ENCODE assay signal across 8 cellular contexts in the genomic region with DNA sequence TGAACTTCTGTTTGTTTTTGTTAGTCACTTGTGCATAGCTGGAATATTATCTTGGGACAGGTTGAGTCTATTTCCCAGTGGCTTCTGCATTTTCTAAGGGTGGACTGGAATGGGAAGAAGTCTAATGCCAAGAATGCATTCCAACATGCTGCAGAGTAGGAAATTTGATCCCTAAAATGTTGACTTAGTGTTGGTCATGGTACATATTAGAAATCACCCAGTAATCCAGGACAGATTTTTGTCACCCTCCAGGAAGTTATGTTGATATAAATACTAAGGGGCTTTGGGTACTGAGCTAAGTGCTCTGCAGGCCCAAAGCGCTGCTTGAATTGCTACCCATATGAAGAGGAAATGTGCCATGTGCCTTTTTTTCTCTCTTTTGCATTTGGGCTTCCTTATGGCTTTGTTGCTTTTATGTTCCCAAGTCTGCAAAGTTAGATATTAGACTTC. TPM values are rescaled to one million over a fixed set of nuclear protein-coding genes. Genes with fewer than 3 reads are reported as not detected.
DNase-seq lines count a peak whose midpoint lies in the region; ATAC-seq and TF ChIP-seq lines count a peak whose summit lies in the region.

No MANE protein-coding gene starts in this region.

- ATAC-seq in gastrocnemius medialis (no peak), HG03045 (IDR thresholded peaks at IDR 0.05; ENCODE audit: unreplicated experiment) (no peak)

- H3K36me3 ChIP-seq in Peyer's patch (peaks cover 0 to 18% (median 0%) of the 10 kb centered on the region in 3 donors), gastrocnemius medialis (no peaks in the 10 kb centered on the region), vagina (peaks cover 0 to 5% of the 10 kb centered on the region in 2 donors)

- H3K4me1 ChIP-seq in Peyer's patch = peaks cover 0 to 68% (median 31%) of the 10 kb centered on the region in 4 donors
- peaks cover 69 to 80% of the 10 kb centered on the region in 2 donors for H3K4me1 ChIP-seq in gastrocnemius medialis
- peaks cover 96% of the 10 kb centered on the region for H3K4me1 ChIP-seq in vagina

- TF ChIP-seq CTCF in Peyer's patch (IDR thresholded peaks at IDR 0.05) = no peak
- no peak for TF ChIP-seq CTCF in fibroblast of mammary gland (conservative IDR thresholded peaks at IDR 0.05; ENCODE audit: control insufficient read depth, insufficient read depth, low read depth, low read length)
- TF ChIP-seq CTCF in gastrocnemius medialis (IDR thresholded peaks at IDR 0.05 in 4 of 5, conservative IDR thresholded peaks at IDR 0.05 in 1 of 5) = no peak
- no peak for TF ChIP-seq CTCF in vagina (IDR thresholded peaks at IDR 0.05)

- DNase-seq in GM04503 (ENCODE audit: low read depth) (peak; percentile 75), Peyer's patch (no peak), fibroblast of mammary gland (ENCODE audit: low read depth) (peak; percentile 86), gastrocnemius medialis (no peak), NCI-H82 treated with DMSO at 0.1 percent for 48 hours (lab: John Stamatoyannopoulos, UW; ENCODE audit: unreplicated experiment) (no peak), foreskin melanocyte (no peak), vagina (ENCODE audit: extremely low spot score in 2 of 2) (no peak)

- H3K27ac ChIP-seq in Peyer's patch (peak overlapping the region; percentile 7 to 67 (median 60)), gastrocnemius medialis (peak overlapping the region; percentile 50 to 72 (median 68)), vagina (no peak overlapping the region)

- H3K4me3 ChIP-seq in Peyer's patch (no peak overlapping the region), fibroblast of mammary gland (ENCODE audit: control insufficient read depth, low read depth, low read length) (no peak overlapping the region), gastrocnemius medialis (peak overlapping the region in 2 of 4 donors; percentile 2 to 7), vagina (peak overlapping the region in 1 of 2 donors; percentile 10)

- in situ Hi-C loops in gastrocnemius medialis (cut with MboI; ENCODE audit: low sequenced_read_pairs in 4 of 4) = no loop called here

- intact Hi-C loops in gastrocnemius medialis (cut with DNase I; ENCODE audit: low total_unique reads) = no loop called here
- intact Hi-C loops in vagina (cut with DNase I) = loop anchor here (5.0 kb wide), 1 partner anchor 71 kb away; no protein-coding TSS in a partner anchor

- no peaks in the 10 kb centered on the region for H3K27me3 ChIP-seq in Peyer's patch
- no peaks in the 10 kb centered on the region for H3K27me3 ChIP-seq in gastrocnemius medialis
- H3K27me3 ChIP-seq in vagina = no peaks in the 10 kb centered on the region

- H3K9me3 ChIP-seq in Peyer's patch (no peaks in the 10 kb centered on the region), gastrocnemius medialis (no peaks in the 10 kb centered on the region), vagina (no peaks in the 10 kb centered on the region)

- TF ChIP-seq POLR2A in Peyer's patch (IDR thresholded peaks at IDR 0.05) (no peak), gastrocnemius medialis (IDR thresholded peaks at IDR 0.05) (no peak), vagina (IDR thresholded peaks at IDR 0.05) (no peak)

RNA-seq across cellular contexts. Expression of gene ARID1A, which starts 10.0 kb away (rescaled TPM):
- total RNA-seq in Peyer's patch = 10 to 100 TPM; 49.4 to 90.8 (median 66.8) TPM
- total RNA-seq in gastrocnemius medialis = 10 to 100 TPM; 22.3 to 51.0 (median 35.0) TPM
- total RNA-seq in vagina = 91.6 TPM

Comparison
In these comparisons a context has a peak if more than half of its experiments do, and no peak if none do; other contexts are left out.
1. DNase-seq: peak in GM04503 (single experiment) and fibroblast of mammary gland (single experiment); none in Peyer's patch (0 of 3), gastrocnemius medialis (0 of 2), NCI-H82 treated with DMSO at 0.1 percent for 48 hours (single experiment), foreskin melanocyte (single experiment) and vagina (0 of 2).